Comparison of ENCODE assay signal across 17 cellular contexts in the genomic region with DNA sequence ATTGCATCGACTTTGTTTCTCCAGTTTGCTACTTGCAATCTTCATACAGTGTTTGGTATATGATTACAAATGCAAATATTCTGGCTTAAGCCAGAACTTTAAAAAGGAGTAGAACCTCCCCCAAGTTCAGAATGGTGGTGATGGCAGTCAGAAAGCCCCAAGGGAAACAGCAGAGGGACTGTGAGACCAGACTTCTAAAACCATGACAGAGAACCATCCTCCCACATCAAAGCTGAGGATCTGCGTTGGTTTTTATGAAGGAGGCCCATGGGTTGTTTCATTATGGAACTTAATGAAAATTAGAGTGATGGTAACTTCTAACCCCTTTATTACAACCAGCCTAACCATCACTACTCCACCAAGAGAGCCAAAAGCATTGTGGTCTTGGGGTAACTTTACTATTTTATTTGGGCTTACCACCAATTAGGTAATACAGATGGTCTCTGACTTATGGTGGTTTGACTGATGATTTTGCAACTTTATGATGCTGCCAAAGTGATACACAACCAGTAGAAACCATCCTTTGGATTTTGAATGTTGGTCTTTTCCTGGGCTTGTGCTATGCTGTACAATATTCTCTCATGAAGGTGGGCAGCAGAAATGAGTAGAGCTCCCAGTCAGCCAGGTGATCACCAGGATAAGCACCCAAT. TPM values are rescaled to one million over a fixed set of nuclear protein-coding genes. Genes with fewer than 3 reads are reported as not detected.
DNase-seq lines count a peak whose midpoint lies in the region; ATAC-seq and TF ChIP-seq lines count a peak whose summit lies in the region.
"Had no signal": no experiment of that assay in that cellular context is flagged by ENCODE, and none has a peak within 500 bp of the region (broad histone marks: within the 10 kb centered on the region; RNA-seq: fewer than 3 reads in every experiment).

No MANE protein-coding gene starts in this region.

- no peaks in the 10 kb centered on the region for H3K27me3 ChIP-seq in upper lobe of left lung
- H3K27me3 ChIP-seq: cardiac muscle cell, ovary had no signal

- no peaks in the 10 kb centered on the region for H3K36me3 ChIP-seq in upper lobe of left lung
- H3K36me3 ChIP-seq: cardiac muscle cell, ovary, thoracic aorta had no signal

- H3K36me3 Mint-ChIP-seq in memory B cell, result peaks cover 3% of the 10 kb centered on the region

- DNase-seq in memory B cell (ENCODE audit: low spot score in 2 of 2), result no peak
- DNase-seq in activated naive CD4-positive, alpha-beta T cell (lab: John Stamatoyannopoulos, UW), result no peak
- no peak for DNase-seq in kidney tubule cell (ENCODE audit: low spot score)
- DNase-seq in SKM-1 treated with dmso at 0.1 percent for 144 hours (lab: John Stamatoyannopoulos, UW; ENCODE audit: unreplicated experiment), result no peak
- DNase-seq in upper lobe of left lung, result no peak
- DNase-seq: activated T-cell treated with anti-CD3 and anti-CD28 coated beads for 4 hours; DMS 273 treated with DMSO at 0.1 percent for 48 hours; KBM-7; ovary; stimulated activated CD4-positive, alpha-beta T cell treated with anti-CD3 and anti-CD28 coated beads, Interleukin-4, amount 100 ng/mL, for 24 hours had no signal

- peaks cover 7% of the 10 kb centered on the region for H3K27me3 Mint-ChIP-seq in memory B cell

- no peaks in the 10 kb centered on the region for H3K9me3 ChIP-seq in upper lobe of left lung
- H3K9me3 ChIP-seq: ovary had no signal

- no peaks in the 10 kb centered on the region for H3K4me1 ChIP-seq in upper lobe of left lung

- TF ChIP-seq CTCF in upper lobe of left lung (IDR thresholded peaks at IDR 0.05), result no peak

- H3K4me3 Mint-ChIP-seq in memory B cell, result no peak overlapping the region

- WGBS in upper lobe of left lung, 2 donors, result 83 to 85% methylated on average over 2 of the region's 2 CpGs

- H3K27ac ChIP-seq in upper lobe of left lung, result no peak overlapping the region
- H3K27ac ChIP-seq: cardiac muscle cell, ovary, thoracic aorta had no signal

- no peak for TF ChIP-seq POLR2A in upper lobe of left lung (IDR thresholded peaks at IDR 0.05)

- no peak overlapping the region for H3K4me3 ChIP-seq in upper lobe of left lung
- H3K4me3 ChIP-seq: cardiac muscle cell, ovary, thoracic aorta had no signal

- ATAC-seq in GM19023 (IDR thresholded peaks at IDR 0.05; ENCODE audit: unreplicated experiment) (peak; percentile 83), GM21786 (IDR thresholded peaks at IDR 0.05; ENCODE audit: unreplicated experiment) (peak; percentile 84), HG03342 (IDR thresholded peaks at IDR 0.05; ENCODE audit: unreplicated experiment) (peak; percentile 90), memory B cell (ENCODE audit: low read depth) (peak; percentile 79), upper lobe of left lung (ENCODE audit: low FRiP score in 2 of 2) (no peak)
- ATAC-seq: left lobe of liver had no signal

- peaks cover 3% of the 10 kb centered on the region for H3K9me3 Mint-ChIP-seq in memory B cell

- no peak overlapping the region for H3K27ac Mint-ChIP-seq in memory B cell

- peaks cover 2% of the 10 kb centered on the region for H3K4me1 Mint-ChIP-seq in memory B cell

- TF ChIP-seq EP300 in upper lobe of left lung (IDR thresholded peaks at IDR 0.05), result no peak

RNA-seq across cellular contexts. Expression of a gene that starts 10.9 kb away (rescaled TPM):
- total RNA-seq in upper lobe of left lung, result 10 to 100 TPM; 20.8 to 40.8 (median 27.4) TPM

RNA-seq across cellular contexts. Expression of a gene that starts 34.0 kb away (rescaled TPM):
- 1 to 10 TPM; 7.1 to 9.4 (median 7.8) TPM for total RNA-seq in upper lobe of left lung
- total RNA-seq: T-helper 2 cell treated with Interferon-gamma antibody and Interleukin-4, amounts not matched to agents 100 ng/mL and 5 ng/mL, for 36 hours; thoracic aorta had no signal

Comparison
In these comparisons a context has a peak if more than half of its experiments do, and no peak if none do; other contexts are left out.
1. ATAC-seq: peak in GM19023 (single experiment), GM21786 (single experiment), HG03342 (single experiment) and memory B cell (single experiment); none in upper lobe of left lung (0 of 2).